Comparison of ENCODE assay signal across 11 cellular contexts in the genomic region with DNA sequence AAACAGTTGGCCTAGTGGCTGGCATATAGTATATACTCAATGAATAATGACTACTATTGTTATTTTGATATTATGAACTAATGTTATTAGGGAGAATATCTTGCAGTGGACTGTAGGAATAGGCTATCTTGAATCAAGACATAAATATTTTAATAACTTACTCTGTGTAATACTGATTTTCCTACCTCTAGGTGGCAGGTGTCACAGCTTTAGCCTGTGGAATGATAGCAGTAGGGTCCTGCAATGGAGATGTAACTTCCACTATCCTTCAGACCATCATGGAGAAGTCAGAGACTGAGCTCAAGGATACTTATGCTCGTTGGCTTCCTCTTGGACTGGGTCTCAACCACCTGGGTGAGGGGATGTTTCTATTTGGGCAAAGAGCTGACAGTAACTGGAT. TPM values are rescaled to one million over a fixed set of nuclear protein-coding genes. Genes with fewer than 3 reads are reported as not detected.
DNase-seq lines count a peak whose midpoint lies in the region; ATAC-seq and TF ChIP-seq lines count a peak whose summit lies in the region.
"Had no signal": no experiment of that assay in that cellular context is flagged by ENCODE, and none has a peak within 500 bp of the region (broad histone marks: within the 10 kb centered on the region; RNA-seq: fewer than 3 reads in every experiment).

No MANE protein-coding gene starts in this region.

- H3K27me3 Mint-ChIP-seq in activated CD8-positive, alpha-beta memory T cell treated with anti-CD3 and anti-CD28 coated beads, Interleukin-2, amount 10 ng/mL, durations not matched to agents 7 days and 5 days: no peaks in the 10 kb centered on the region

- DNase-seq in activated CD8-positive, alpha-beta memory T cell treated with anti-CD3 and anti-CD28 coated beads, Interleukin-2, amount 10 ng/mL, durations not matched to agents 7 days and 5 days: no peak
- DNase-seq in activated CD8-positive, alpha-beta memory T cell treated with anti-CD3 and anti-CD28 coated beads for 24 hours: no peak
- peak; percentile 39 for DNase-seq in PC-3
- peak; percentile 63 to 72 for DNase-seq in erythroblast (lab: John Stamatoyannopoulos, UW)
- no peak for DNase-seq in stimulated activated naive CD8-positive, alpha-beta T cell treated with anti-CD3 and anti-CD28 coated beads, Interleukin-15, Interleukin-2, amounts not matched to agents 100 U/mL and 50 U/mL, for 24 hours
- DNase-seq in NCI-H524 treated with DMSO at 0.1 percent for 48 hours (lab: John Stamatoyannopoulos, UW): no peak
- no peak for DNase-seq in NCI-H526 treated with DMSO at 0.1 percent for 48 hours (lab: John Stamatoyannopoulos, UW)
- no peak for DNase-seq in COLO668 (lab: John Stamatoyannopoulos, UW; ENCODE audit: unreplicated experiment)
- DNase-seq: Caco-2, H7, NCI-H2107 had no signal

- intact Hi-C loops in PC-3 (cut with micrococcal nuclease): no loop called here

- no peak overlapping the region for H3K4me2 ChIP-seq in PC-3 (ENCODE audit: low read length)

- H3K36me3 ChIP-seq in PC-3 (ENCODE audit: low read depth, low read length): peaks cover 80% of the 10 kb centered on the region

- no peaks in the 10 kb centered on the region for H3K9me3 ChIP-seq in PC-3 (ENCODE audit: low read length)
- H3K9me3 ChIP-seq: Caco-2 had no signal

- H3K4me1 Mint-ChIP-seq in activated CD8-positive, alpha-beta memory T cell treated with anti-CD3 and anti-CD28 coated beads, Interleukin-2, amount 10 ng/mL, durations not matched to agents 7 days and 5 days: peaks cover 8% of the 10 kb centered on the region

- no peaks in the 10 kb centered on the region for H3F3A ChIP-seq in PC-3 (ENCODE audit: low read length, unreplicated experiment)

- H2AFZ ChIP-seq in PC-3 (ENCODE audit: low read length): no peak overlapping the region

- no peak overlapping the region for H3K27ac Mint-ChIP-seq in activated CD8-positive, alpha-beta memory T cell treated with anti-CD3 and anti-CD28 coated beads, Interleukin-2, amount 10 ng/mL, durations not matched to agents 7 days and 5 days

- POLR2A ChIA-PET in PC-3 (lab: Charles Lee; ENCODE audit: unreplicated experiment): interaction anchor here (0.5 kb wide), 1 partner anchor 12 kb away, joined by 3 read pairs; no protein-coding TSS in a partner anchor

- no peak for TF ChIP-seq POLR2A in erythroblast (IDR thresholded peaks at IDR 0.05; ENCODE audit: low read length)

- no peak overlapping the region for H3K4me3 ChIP-seq in PC-3 (ENCODE audit: low read length)

- H3K9ac ChIP-seq in PC-3 (ENCODE audit: low read length): no peak overlapping the region

- peaks cover 65% of the 10 kb centered on the region for H4K20me1 ChIP-seq in PC-3 (ENCODE audit: low read length)

- no peaks in the 10 kb centered on the region for H3K9me3 Mint-ChIP-seq in activated CD8-positive, alpha-beta memory T cell treated with anti-CD3 and anti-CD28 coated beads, Interleukin-2, amount 10 ng/mL, durations not matched to agents 7 days and 5 days (ENCODE audit: low read depth)

- no TSS peak for BruUV-seq in PC-3 (replicated peaks; lab: Mats Ljungman, UMichigan)

- peaks cover 53% of the 10 kb centered on the region for H3K79me2 ChIP-seq in PC-3 (ENCODE audit: low read length)

- H3K4me1 ChIP-seq in PC-3 (ENCODE audit: insufficient read depth, low read length): peaks cover 18% of the 10 kb centered on the region
- H3K4me1 ChIP-seq: Caco-2 had no signal

- no peak overlapping the region for H3K27ac ChIP-seq in PC-3 (ENCODE audit: low read length)

- no peak overlapping the region for H3K4me3 Mint-ChIP-seq in activated CD8-positive, alpha-beta memory T cell treated with anti-CD3 and anti-CD28 coated beads, Interleukin-2, amount 10 ng/mL, durations not matched to agents 7 days and 5 days

- no peaks in the 10 kb centered on the region for H3K27me3 ChIP-seq in PC-3 (ENCODE audit: low read length)

- no peaks in the 10 kb centered on the region for H3K9me2 ChIP-seq in PC-3 (replicated peaks; ENCODE audit: low read length)

- CTCF ChIA-PET in activated CD8-positive, alpha-beta memory T cell treated with anti-CD3 and anti-CD28 coated beads, Interleukin-2, amount 10 ng/mL, durations not matched to agents 7 days and 5 days (lab: Charles Lee): interaction anchor here (0.7 to 2.1 kb wide), 7 partner anchors 11 to 482 kb away, joined by 3 to 6 read pairs (median 3); a partner anchor contains a TSS
- CTCF ChIA-PET in PC-3 (lab: Charles Lee): interaction anchor here (0.6 to 1.0 kb wide), 2 partner anchors 14 to 1473 kb away, joined by 5 to 6 read pairs; no protein-coding TSS in a partner anchor

- TF ChIP-seq CTCF in PC-3 (conservative IDR thresholded peaks at IDR 0.05; ENCODE audit: low read depth, low read length): peak; percentile 69

- peak; percentile 64 for ATAC-seq in activated CD8-positive, alpha-beta memory T cell treated with anti-CD3 and anti-CD28 coated beads, Interleukin-2, amount 10 ng/mL, durations not matched to agents 7 days and 5 days
- peak; percentile 79 for ATAC-seq in PC-3
- peak; percentile 36 for ATAC-seq in stimulated activated naive CD8-positive, alpha-beta T cell treated with anti-CD3 and anti-CD28 coated beads, Interleukin-15, Interleukin-2, amounts not matched to agents 100 U/mL and 50 U/mL, for 24 hours

- peaks cover 72% of the 10 kb centered on the region for H3K36me3 Mint-ChIP-seq in activated CD8-positive, alpha-beta memory T cell treated with anti-CD3 and anti-CD28 coated beads, Interleukin-2, amount 10 ng/mL, durations not matched to agents 7 days and 5 days

RNA-seq across cellular contexts. Expression of a gene that starts 6.5 kb away (rescaled TPM):
- total RNA-seq in activated CD8-positive, alpha-beta memory T cell treated with anti-CD3 and anti-CD28 coated beads, Interleukin-2, amount 10 ng/mL, durations not matched to agents 7 days and 5 days: 100 to 1,000 TPM; 193 to 258 TPM
- total RNA-seq in PC-3 (2014; rRNA removed): 1,057 and 1,393 TPM in 2 replicates

RNA-seq across cellular contexts. Expression of a gene that starts 8.8 kb away (rescaled TPM):
- total RNA-seq in activated CD8-positive, alpha-beta memory T cell treated with anti-CD3 and anti-CD28 coated beads, Interleukin-2, amount 10 ng/mL, durations not matched to agents 7 days and 5 days: 100 to 1,000 TPM; 348 to 471 TPM
- total RNA-seq in PC-3 (2014; rRNA removed): 463 and 599 TPM in 2 replicates

RNA-seq across cellular contexts. Expression of a gene that starts 29.8 kb away (rescaled TPM):
- not detected for total RNA-seq in activated CD8-positive, alpha-beta memory T cell treated with anti-CD3 and anti-CD28 coated beads, Interleukin-2, amount 10 ng/mL, durations not matched to agents 7 days and 5 days
- total RNA-seq in PC-3 (2014; rRNA removed): not detected in 2 replicates
- total RNA-seq: Caco-2, H7 had no signal

RNA-seq across cellular contexts. Expression of a gene that starts 31.8 kb away (rescaled TPM):
- total RNA-seq in activated CD8-positive, alpha-beta memory T cell treated with anti-CD3 and anti-CD28 coated beads, Interleukin-2, amount 10 ng/mL, durations not matched to agents 7 days and 5 days: 1 to 10 TPM; 3.1 to 4.5 TPM
- 21.9 and 24.2 TPM in 2 replicates for total RNA-seq in PC-3 (2014; rRNA removed)

RNA-seq across cellular contexts. Expression of a gene that starts 44.2 kb away (rescaled TPM):
- total RNA-seq in activated CD8-positive, alpha-beta memory T cell treated with anti-CD3 and anti-CD28 coated beads, Interleukin-2, amount 10 ng/mL, durations not matched to agents 7 days and 5 days: under 1 TPM; 0.20 to 0.37 TPM
- 1.1 and 1.2 TPM in 2 replicates for total RNA-seq in PC-3 (2014; rRNA removed)

Comparison
In these comparisons a context has a peak if more than half of its experiments do, and no peak if none do; other contexts are left out.
1. DNase-seq: peak in PC-3 (single experiment) and erythroblast (2 of 2); none in activated CD8-positive, alpha-beta memory T cell treated with anti-CD3 and anti-CD28 coated beads, Interleukin-2, amount 10 ng/mL, durations not matched to agents 7 days and 5 days (single experiment), activated CD8-positive, alpha-beta memory T cell treated with anti-CD3 and anti-CD28 coated beads for 24 hours (single experiment), stimulated activated naive CD8-positive, alpha-beta T cell treated with anti-CD3 and anti-CD28 coated beads, Interleukin-15, Interleukin-2, amounts not matched to agents 100 U/mL and 50 U/mL, for 24 hours (single experiment), NCI-H524 treated with DMSO at 0.1 percent for 48 hours (single experiment), NCI-H526 treated with DMSO at 0.1 percent for 48 hours (single experiment) and COLO668 (single experiment).
2. Peak in every context shown above with its lines, with median percentiles within 50 percentile points of each other: ATAC-seq.